12 cellular contexts compared by ENCODE assay signal in the genomic region with DNA sequence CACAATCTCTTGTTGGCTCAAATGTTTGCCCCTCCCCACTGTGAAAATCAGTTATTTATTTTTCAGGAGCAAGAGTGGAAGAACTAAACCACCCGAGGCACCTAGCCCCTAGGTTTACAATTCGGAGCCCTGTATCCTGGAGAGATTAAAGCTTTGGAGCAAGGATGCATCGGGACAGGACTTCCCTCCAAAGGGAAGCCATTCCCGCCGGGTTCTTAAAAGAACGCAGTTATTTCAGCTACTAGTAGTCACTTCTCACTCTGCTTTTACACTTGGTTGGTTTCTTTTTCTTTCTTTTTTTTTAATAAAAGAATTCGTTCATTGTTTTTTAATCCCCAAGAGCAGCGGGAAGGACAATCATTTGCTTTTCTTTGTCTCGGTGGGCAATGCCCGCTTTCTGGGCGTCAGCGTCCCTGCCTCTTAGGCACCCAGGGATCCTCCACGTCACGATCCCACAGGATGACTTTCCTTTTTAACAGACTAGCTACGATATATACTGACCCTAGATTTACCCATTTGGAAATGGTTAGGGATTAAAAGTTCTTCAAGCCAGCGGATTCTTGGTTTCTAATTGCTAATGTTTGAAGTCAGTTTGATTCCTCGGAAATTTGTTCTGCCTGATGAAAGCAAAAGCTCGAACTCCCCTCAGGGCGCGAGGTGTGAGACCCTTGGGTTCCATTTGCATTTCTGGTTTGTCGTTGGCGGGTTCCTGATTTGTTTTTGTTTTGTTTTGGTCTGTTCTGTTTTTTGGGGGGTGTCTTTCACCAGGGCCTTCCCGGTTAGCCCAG. TPM values are rescaled to one million over a fixed set of nuclear protein-coding genes. Genes with fewer than 3 reads are reported as not detected.
A peak's percentile ranks its signal among the peaks of the same experiment; 100 is the strongest.
DNase-seq lines count a peak whose midpoint lies in the region; FAIRE-seq and TF ChIP-seq lines count a peak whose summit lies in the region.
"Had no signal": no experiment of that assay in that cellular context is flagged by ENCODE, and none has a peak within 500 bp of the region (broad histone marks: within the 10 kb centered on the region; RNA-seq: fewer than 3 reads in every experiment).

No MANE protein-coding gene starts in this region.

- no peak overlapping the region for H2AFZ ChIP-seq in H1 (ENCODE audit: low read length)

- H3K27ac Mint-ChIP-seq in neural crest cell (ENCODE audit: unreplicated experiment): no peak overlapping the region
- H3K27ac Mint-ChIP-seq: effector memory CD8-positive, alpha-beta T cell had no signal

- no peaks in the 10 kb centered on the region for H3K9me3 ChIP-seq in HUES48 (ENCODE audit: control insufficient read depth, insufficient read depth, low read length)
- H3K9me3 ChIP-seq in H1 (ENCODE audit: insufficient read depth in 2 of 2, low read depth in 1 of 2, low read length in 1 of 2): peaks cover 0 to 2% of the 10 kb centered on the region in 2 experiments; a peak in 1 of 4 replicates

- no peak overlapping the region for H2AK5ac ChIP-seq in H1 (ENCODE audit: low read depth, low read length)

- TF ChIP-seq RAD21 in H1 (IDR thresholded peaks at IDR 0.05 in 1 of 2, conservative IDR thresholded peaks at IDR 0.05 in 1 of 2; ENCODE audit: low read depth in 2 of 2, low read length in 2 of 2): no peak

- H3K9me3 Mint-ChIP-seq in neural crest cell: no peaks in the 10 kb centered on the region

- no peak overlapping the region for H3K56ac ChIP-seq in H1 (replicated peaks; ENCODE audit: insufficient read length, low read depth, low read length)

- H2BK15ac ChIP-seq in H1 (ENCODE audit: low read length): no peak overlapping the region

- peak overlapping the region; percentile 74 to 79 for H3K4me2 ChIP-seq in H1 (ENCODE audit: insufficient read depth in 1 of 2, low read depth in 2 of 2, low read length in 2 of 2)
- H3K4me2 ChIP-seq: BLaER1 treated with 17β-estradiol and CSF1 and Interleukin-3, amounts not matched to agents 10 nM and 100 nM had no signal

- H3K4me3 Mint-ChIP-seq in neural crest cell: peak overlapping the region; percentile 27
- H3K4me3 Mint-ChIP-seq: effector memory CD8-positive, alpha-beta T cell had no signal

- H3K4me3 ChIP-seq in AG10803 (ENCODE audit: low read length): peak overlapping the region; percentile 49
- H3K4me3 ChIP-seq in HUES48 (ENCODE audit: low read depth, low read length): peak overlapping the region; percentile 46
- H3K4me3 ChIP-seq in H1 (ENCODE audit: extremely low read depth in 1 of 4, insufficient read depth in 2 of 4, low read depth in 3 of 4, low read length in 4 of 4): peak overlapping the region; percentile 23 to 58 (median 28); a peak in 7 of 8 replicates
- H3K4me3 ChIP-seq: BLaER1 treated with 17β-estradiol and CSF1 and Interleukin-3, amounts not matched to agents 10 nM and 100 nM had no signal

- no peak overlapping the region for H4K8ac ChIP-seq in H1 (ENCODE audit: extremely low read depth, insufficient read depth, low read length)

- H4K20me1 ChIP-seq in H1 (replicated peaks in 1 of 2; ENCODE audit: control insufficient read depth in 1 of 2, insufficient read depth in 2 of 2, low read length in 2 of 2): peaks cover 2 to 12% of the 10 kb centered on the region in 2 experiments
- H4K20me1 ChIP-seq: BLaER1 treated with 17β-estradiol and CSF1 and Interleukin-3, amounts not matched to agents 10 nM and 100 nM had no signal

- POLR2A ChIA-PET in H1 (lab: Charles Lee; ENCODE audit: partially characterized antibody): interaction anchor here (1.1 to 1.2 kb wide), 2 partner anchors 15 to 27 kb away, joined by 4 to 5 read pairs; no protein-coding TSS in a partner anchor

- 2% methylated on average over 23 of the region's 23 CpGs; no CpG with 5 or more reads in 1 of the 2 experiments for WGBS in H1 (ENCODE audit: extremely low coverage in 1 of 2, insufficient coverage in 1 of 2, insufficient read length in 1 of 2, insufficient replicate concordance in 2 of 2, low coverage in 1 of 2, low lambda C conversion rate in 2 of 2, missing lambda C conversion rate in 1 of 2), 2 experiments

- H3K27ac ChIP-seq in HUES48 (ENCODE audit: low read depth, low read length): no peak overlapping the region
- H3K27ac ChIP-seq in H1 (ENCODE audit: low read depth, low read length): no peak overlapping the region
- H3K27ac ChIP-seq: BLaER1 treated with 17β-estradiol and CSF1 and Interleukin-3, amounts not matched to agents 10 nM and 100 nM had no signal

- TF ChIP-seq EP300 in H1 (IDR thresholded peaks at IDR 0.05; ENCODE audit: borderline replicate concordance in 1 of 2, low read depth in 2 of 2, low read length in 2 of 2): no peak

- no peak for TF ChIP-seq POLR2A in H1 (IDR thresholded peaks at IDR 0.05; ENCODE audit: control extremely low read depth in 1 of 2, low read depth in 2 of 2, low read length in 2 of 2)

- no peaks in the 10 kb centered on the region for H3K36me3 ChIP-seq in HUES48 (ENCODE audit: control insufficient read depth, insufficient read depth, low read length)
- no peaks in the 10 kb centered on the region for H3K36me3 ChIP-seq in H1 (ENCODE audit: control insufficient read depth in 2 of 4, insufficient read depth in 4 of 4, low read length in 3 of 4)
- H3K36me3 ChIP-seq: BLaER1 treated with 17β-estradiol and CSF1 and Interleukin-3, amounts not matched to agents 10 nM and 100 nM had no signal

- H3K4me1 ChIP-seq in HUES48 (ENCODE audit: control insufficient read depth, insufficient read depth, low read length): peaks cover 21% of the 10 kb centered on the region
- peaks cover 0 to 5% (median 3%) of the 10 kb centered on the region in 4 experiments for H3K4me1 ChIP-seq in H1 (replicated peaks in 1 of 4; ENCODE audit: control insufficient read depth in 3 of 4, insufficient read depth in 4 of 4, low read length in 3 of 4)
- H3K4me1 ChIP-seq: BLaER1 treated with 17β-estradiol and CSF1 and Interleukin-3, amounts not matched to agents 10 nM and 100 nM had no signal

- H2BK20ac ChIP-seq in H1 (ENCODE audit: low read length): no peak overlapping the region

- no peak for DNase-seq in AG10803 (ENCODE audit: low read depth)
- DNase-seq in H1 (ENCODE audit: low read depth in 1 of 2, low spot score in 2 of 2): no peak
- DNase-seq in neural crest cell (ENCODE audit: low read depth, low spot score): no peak
- no peak for DNase-seq in activated CD4-positive, CD25-positive, alpha-beta regulatory T cell treated with anti-CD3 and anti-CD28 coated beads, Interleukin-2, amount 50 U/mL, for 72 hours
- no peak for DNase-seq in amygdala (lab: John Stamatoyannopoulos, UW)
- DNase-seq in foreskin melanocyte: no peak
- DNase-seq in DMS153 (lab: John Stamatoyannopoulos, UW): no peak
- DNase-seq: activated CD8-positive, alpha-beta memory T cell treated with anti-CD3 and anti-CD28 coated beads for 24 hours; effector memory CD8-positive, alpha-beta T cell; NCI-H2171 treated with DMSO at 0.1 percent for 48 hours had no signal

- H3K14ac ChIP-seq in H1 (ENCODE audit: insufficient read length): no peak overlapping the region

- H3K4ac ChIP-seq in H1 (replicated peaks; ENCODE audit: insufficient read length, low read depth, low read length): no peak overlapping the region

- peaks cover 100% of the 10 kb centered on the region for H3K27me3 Mint-ChIP-seq in neural crest cell (ENCODE audit: low read depth)

- H3K18ac ChIP-seq in H1 (ENCODE audit: extremely low read depth, low read length): no peak overlapping the region

- no peak overlapping the region for H3K9ac ChIP-seq in HUES48 (ENCODE audit: low read depth, low read length)
- H3K9ac ChIP-seq in H1 (replicated peaks in 1 of 4; ENCODE audit: extremely low read depth in 1 of 4, low read depth in 3 of 4, low read length in 3 of 4): no peak overlapping the region
- H3K9ac ChIP-seq: BLaER1 treated with 17β-estradiol and CSF1 and Interleukin-3, amounts not matched to agents 10 nM and 100 nM had no signal

- no peak overlapping the region for H2BK5ac ChIP-seq in H1 (ENCODE audit: low read depth, low read length)

- CTCF ChIA-PET in H1 (lab: Charles Lee; ENCODE audit: partially characterized antibody): interaction anchor here (0.7 to 1.7 kb wide), 2 partner anchors 10 to 296 kb away, joined by 3 read pairs; no protein-coding TSS in a partner anchor

- TF ChIP-seq CTCF in AG10803 (conservative IDR thresholded peaks at IDR 0.05; ENCODE audit: low read length) (no peak), H1 (IDR thresholded peaks at IDR 0.05; ENCODE audit: control extremely low read depth in 1 of 3, insufficient read depth in 1 of 3, low read depth in 1 of 3, low read length in 3 of 3) (no peak), neural crest cell (conservative IDR thresholded peaks at IDR 0.05) (no peak)

- H4K5ac ChIP-seq in H1 (ENCODE audit: insufficient read length, low read depth, low read length): no peak overlapping the region

- no peak for FAIRE-seq in H1 (lab: Jason Lieb, UNC)

- peaks cover 100% of the 10 kb centered on the region for H3K27me3 ChIP-seq in HUES48 (ENCODE audit: control insufficient read depth, insufficient read depth, low read length)
- peaks cover 61 to 73% (median 67%) of the 10 kb centered on the region in 4 experiments for H3K27me3 ChIP-seq in H1 (replicated peaks in 1 of 4; ENCODE audit: control insufficient read depth in 3 of 4, extremely low read depth in 1 of 4, insufficient read depth in 3 of 4, low read length in 3 of 4)
- H3K27me3 ChIP-seq: BLaER1 treated with 17β-estradiol and CSF1 and Interleukin-3, amounts not matched to agents 10 nM and 100 nM had no signal

- H3K23ac ChIP-seq in H1 (ENCODE audit: insufficient read length): no peak overlapping the region

- H3K79me2 ChIP-seq in H1 (ENCODE audit: control insufficient read depth in 1 of 2, insufficient read depth in 2 of 2, low read length in 2 of 2): no peaks in the 10 kb centered on the region

- H3K4me1 Mint-ChIP-seq in neural crest cell: peaks cover 21% of the 10 kb centered on the region

- H2BK12ac ChIP-seq in H1 (ENCODE audit: low read depth, low read length): no peak overlapping the region

- H2BK120ac ChIP-seq in H1 (replicated peaks; ENCODE audit: low read depth, low read length): peak overlapping the region; percentile 57

- no peaks in the 10 kb centered on the region for H3K79me1 ChIP-seq in H1 (ENCODE audit: low read depth, low read length)

- H3K36me3 Mint-ChIP-seq in neural crest cell (ENCODE audit: low read depth): peaks cover 3% of the 10 kb centered on the region

- H4K91ac ChIP-seq in H1 (replicated peaks; ENCODE audit: insufficient read length, low read length): no peak overlapping the region

- 0 out of 2 replicates have a peak, but pooled peaks cover 4% of the 10 kb centered on the region for H3K23me2 ChIP-seq in H1 (ENCODE audit: low read depth, low read length)

RNA-seq across cellular contexts. Expression of a gene that starts 9.0 kb away (rescaled TPM):
- 0.24 and 0.42 TPM in 2 replicates for total RNA-seq in H1 (2021; fragmentation: NEBNext Ultra II Directional; extraction: Animal tissue kit (Norgen Biotek cat#: 25700))
- 0.09 and 0.14 TPM in 2 replicates for polyA plus RNA-seq in H1 (2011; rRNA removed)
- polyA plus RNA-seq in H1 (2011; cell fraction: cytosol; rRNA removed): 0.14 TPM
- polyA plus RNA-seq in H1 (2011; cell fraction: nucleus; rRNA removed): 0.19 TPM
- 0.04 to 0.13 TPM (median 0.10 TPM) in 3 of 4 replicates, not detected in the other for polyA plus RNA-seq in H1 (2012, experiment 1 of 2)
- polyA plus RNA-seq in H1 (2012, experiment 2 of 2): not detected
- 0.12 TPM for polyA plus RNA-seq in H1 (2013, experiment 1 of 2)
- 0.11 TPM for polyA plus RNA-seq in H1 (2013, experiment 2 of 2)
- 0.22 and 0.35 TPM in 2 replicates for polyA minus RNA-seq in H1 (2011; rRNA and poly(A)+ RNA removed)
- polyA minus RNA-seq in H1 (2011; cell fraction: cytosol; rRNA and poly(A)+ RNA removed): not detected
- 0.40 TPM for polyA minus RNA-seq in H1 (2011; cell fraction: nucleus; rRNA and poly(A)+ RNA removed)
- total RNA-seq in neural crest cell: 3.2 and 3.4 TPM in 2 replicates
